ENCODE assay signal across 8 cellular contexts in the genomic region with DNA sequence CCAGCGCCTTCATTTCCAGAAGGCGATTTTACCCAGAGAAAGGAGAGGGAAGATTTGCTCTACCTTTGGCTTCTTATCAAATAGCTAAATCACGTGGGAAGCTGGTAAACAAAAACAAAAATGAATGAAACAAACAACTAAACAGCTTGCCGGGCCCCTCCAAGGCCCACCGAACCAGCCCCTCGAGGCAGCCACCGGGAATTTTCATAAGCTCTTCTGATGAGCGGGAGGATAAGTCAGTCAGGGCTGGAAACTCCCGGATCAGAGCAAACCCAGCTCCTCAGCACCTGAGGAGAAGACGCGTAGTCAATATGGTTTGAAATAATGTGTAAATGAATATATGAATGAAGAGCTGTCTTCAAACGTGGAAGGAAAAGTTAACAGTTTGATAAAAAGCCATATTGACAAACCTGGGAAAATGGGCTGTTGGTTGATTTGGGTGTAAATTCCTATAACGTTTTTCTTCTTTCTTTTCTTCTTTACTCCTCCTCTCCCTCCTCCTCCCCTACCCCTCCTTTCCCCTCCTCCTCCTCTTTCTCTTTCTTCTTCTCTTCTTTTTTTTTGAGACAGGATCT. TPM values are rescaled to one million over a fixed set of nuclear protein-coding genes. Genes with fewer than 3 reads are reported as not detected.
DNase-seq lines count a peak whose midpoint lies in the region; FAIRE-seq and TF ChIP-seq lines count a peak whose summit lies in the region.

No MANE protein-coding gene starts in this region.

- H3K36me3 Mint-ChIP-seq in mesothelial cell of epicardium = peaks cover 2% of the 10 kb centered on the region

- H3K4me3 Mint-ChIP-seq in mesothelial cell of epicardium = peak overlapping the region; percentile 74

- no peaks in the 10 kb centered on the region for H3K36me3 ChIP-seq in HUES64 (ENCODE audit: insufficient read depth, low read length)
- H3K36me3 ChIP-seq in bronchial epithelial cell (ENCODE audit: control insufficient read depth, insufficient read depth, low read length) = no peaks in the 10 kb centered on the region

- H3K4me3 ChIP-seq in HUES64 (ENCODE audit: low read length) (peak overlapping the region; percentile 56), bronchial epithelial cell (ENCODE audit: low read depth, low read length) (peak overlapping the region; percentile 43)

- H3K27ac Mint-ChIP-seq in mesothelial cell of epicardium = peak overlapping the region; percentile 99

- H3K9me3 Mint-ChIP-seq in mesothelial cell of epicardium = no peaks in the 10 kb centered on the region

- peaks cover 4% of the 10 kb centered on the region; the same call in 1 of the 2 replicates for H3K4me1 ChIP-seq in HUES64 (ENCODE audit: insufficient read depth, low read length)

- H3K27me3 ChIP-seq in HUES64 (ENCODE audit: insufficient read depth, low read length) (no peaks in the 10 kb centered on the region), bronchial epithelial cell (ENCODE audit: control insufficient read depth, insufficient read depth, low read length) (no peaks in the 10 kb centered on the region)

- 70% methylated on average over 12 of the region's 13 CpGs for WGBS in HUES64

- H3K9ac ChIP-seq in HUES64 (ENCODE audit: low read depth, low read length) = peak overlapping the region; percentile 73

- H3K9me3 ChIP-seq in HUES64 (ENCODE audit: insufficient read depth, low read depth, low read length) = no peaks in the 10 kb centered on the region

- TF ChIP-seq CTCF in 22Rv1 (IDR thresholded peaks at IDR 0.05) (no peak), bronchial epithelial cell (IDR thresholded peaks at IDR 0.05; ENCODE audit: insufficient read depth, low read length, severe bottlenecking) (no peak), mesothelial cell of epicardium (IDR thresholded peaks at IDR 0.05; ENCODE audit: unreplicated experiment) (no peak)

- no peak for FAIRE-seq in bronchial epithelial cell (lab: Jason Lieb, UNC)

- peak; percentile 26 for DNase-seq in bronchial epithelial cell (ENCODE audit: low read depth)
- DNase-seq in mesothelial cell of epicardium (ENCODE audit: low spot score in 2 of 2, unreplicated experiment in 2 of 2) = no peak
- DNase-seq in C1 segment of cervical spinal cord (lab: John Stamatoyannopoulos, UW) = no peak
- DNase-seq in NCI-H2081 treated with DMSO at 0.1 percent for 48 hours (lab: John Stamatoyannopoulos, UW) = no peak
- no peak for DNase-seq in NCI-H187 treated with DMSO at 0.1 percent for 48 hours (lab: John Stamatoyannopoulos, UW)
- no peak for DNase-seq in NCI-H226

- H3K27ac ChIP-seq in 22Rv1 = peak overlapping the region; percentile 98
- peak overlapping the region; percentile 91 for H3K27ac ChIP-seq in HUES64 (ENCODE audit: low read depth, low read length)

- no peaks in the 10 kb centered on the region for H3K27me3 Mint-ChIP-seq in mesothelial cell of epicardium (ENCODE audit: low read depth)

- H3K4me1 Mint-ChIP-seq in mesothelial cell of epicardium = peaks cover 25% of the 10 kb centered on the region

RNA-seq across cellular contexts. Expression of gene RPLP1, which starts 10.7 kb away (rescaled TPM):
- 2,240 TPM for polyA plus RNA-seq in HUES64 (2013, experiment 1 of 2)
- 2,307 TPM for polyA plus RNA-seq in HUES64 (2013, experiment 2 of 2)
- total RNA-seq in bronchial epithelial cell = 47.4 and 57.4 TPM in 2 replicates
- 1,296 to 1,333 TPM (median 1,329 TPM) in 3 replicates for total RNA-seq in mesothelial cell of epicardium

RNA-seq across cellular contexts. Expression of gene KIF23, which starts 49.1 kb away (rescaled TPM):
- 48.8 TPM for polyA plus RNA-seq in HUES64 (2013, experiment 1 of 2)
- 52.0 TPM for polyA plus RNA-seq in HUES64 (2013, experiment 2 of 2)
- total RNA-seq in bronchial epithelial cell (3.7 and 7.3 TPM in 2 replicates), mesothelial cell of epicardium (37.8 to 43.5 TPM (median 38.7 TPM) in 3 replicates)

Comparison
In these comparisons a context has a peak if more than half of its experiments do, and no peak if none do; other contexts are left out.
1. RNA of gene RPLP1, which starts 10.7 kb away (total RNA-seq): 1,296 to 1,333 TPM in mesothelial cell of epicardium; 47.4 to 57.4 TPM in bronchial epithelial cell; every median in the first group is over 10 times any median in the second.